Comparison of ENCODE assay signal across 8 cellular contexts in the genomic region with DNA sequence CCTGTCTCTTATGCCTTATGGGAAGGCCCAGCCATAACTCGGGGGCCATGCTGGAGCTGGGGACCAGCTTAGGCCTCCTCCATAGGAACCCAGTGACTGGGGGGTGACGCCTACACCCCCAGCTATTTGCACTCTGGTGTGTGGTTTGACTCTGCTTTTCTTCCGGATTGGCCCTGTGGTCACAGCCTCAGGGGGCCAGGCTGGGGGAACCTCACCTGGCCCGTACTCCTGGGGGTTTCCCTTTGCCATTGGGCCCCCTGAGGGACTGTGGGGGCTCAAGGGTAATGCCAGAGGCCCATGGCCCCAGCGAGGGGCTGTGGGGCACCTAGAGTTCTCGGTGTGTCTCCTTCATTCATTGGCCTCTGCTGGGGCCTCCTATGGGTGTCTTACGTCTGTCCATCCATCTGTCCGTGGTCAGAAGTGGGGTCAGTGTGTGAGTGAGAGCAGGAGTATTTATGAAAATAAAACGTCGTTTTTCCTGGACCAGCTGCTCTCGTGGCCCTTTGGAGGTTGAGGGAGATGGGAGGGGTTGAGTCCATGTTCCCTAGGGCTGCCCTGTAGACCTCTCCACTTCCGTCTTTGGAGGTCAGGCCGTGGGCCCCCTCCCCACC. TPM values are rescaled to one million over a fixed set of nuclear protein-coding genes. Genes with fewer than 3 reads are reported as not detected.
DNase-seq lines count a peak whose midpoint lies in the region; ATAC-seq and TF ChIP-seq lines count a peak whose summit lies in the region.

No MANE protein-coding gene starts in this region.

- POLR2A ChIA-PET in IMR-90 (lab: Charles Lee; ENCODE audit: unreplicated experiment) = interaction anchor here (0.9 to 1.1 kb wide), 2 partner anchors 25 to 42 kb away, joined by 3 read pairs; partner anchors contain the start of genes GGA1 and LGALS1

- dilution Hi-C loops in IMR-90 (cut with HindIII; ENCODE audit: low sequenced_read_pairs, unreplicated experiment) = no loop called here

- CTCF ChIA-PET in IMR-90 (lab: Yijun Ruan, JAX) = interaction anchor here (0.5 to 3.0 kb wide), 5 partner anchors 10 to 160 kb away, joined by 3 to 12 read pairs (median 4); no protein-coding TSS in a partner anchor

- H3K27me3 ChIP-seq in IMR-90 (ENCODE audit: control insufficient read depth, insufficient read depth, low read length) (no peaks in the 10 kb centered on the region), ovary (no peaks in the 10 kb centered on the region), H7 (ENCODE audit: control insufficient read depth, insufficient read depth, low read length) (no peaks in the 10 kb centered on the region)

- no peak for DNase-seq in IMR-90
- DNase-seq in caudate nucleus (lab: John Stamatoyannopoulos, UW) = no peak
- DNase-seq in ovary = peak in 1 of 5 donors; percentile 56
- no peak for DNase-seq in H7
- no peak for DNase-seq in HK-2 (ENCODE audit: unreplicated experiment)
- DNase-seq in stimulated activated CD4-positive, alpha-beta T cell treated with anti-CD3 and anti-CD28 coated beads, Interleukin-1b, Interleukin-23, amount 100 ng/mL, for 48 hours = no peak

- H3K4ac ChIP-seq in IMR-90 (ENCODE audit: low read depth, low read length) = peak overlapping the region; percentile 96

- TF ChIP-seq EP300 in ovary (IDR thresholded peaks at IDR 0.05) = no peak

- H3K4me3 ChIP-seq in IMR-90 (ENCODE audit: insufficient read depth, low read depth, low read length) (no peak overlapping the region), ovary (no peak overlapping the region), H7 (ENCODE audit: insufficient read depth, low read depth, low read length) (no peak overlapping the region)

- peak overlapping the region; percentile 81 for H3K18ac ChIP-seq in IMR-90 (ENCODE audit: low read depth, low read length)

- in situ Hi-C loops in IMR-90 (cut with MboI; ENCODE audit: low sequenced_read_pairs) = no loop called here

- peaks cover 19% of the 10 kb centered on the region for H3K9me1 ChIP-seq in IMR-90 (ENCODE audit: insufficient read depth, low read length)

- peak overlapping the region; percentile 62 for H3K9ac ChIP-seq in IMR-90 (ENCODE audit: low read depth, low read length)

- no peak for TF ChIP-seq CTCF in IMR-90 (conservative IDR thresholded peaks at IDR 0.05; ENCODE audit: low read depth, low read length)
- no peak for TF ChIP-seq CTCF in ovary (IDR thresholded peaks at IDR 0.05)

- H4K5ac ChIP-seq in IMR-90 (ENCODE audit: low read depth, low read length) = peak overlapping the region; percentile 91

- H2AK9ac ChIP-seq in IMR-90 (replicated peaks; ENCODE audit: low read depth, low read length, poor library complexity) = peak overlapping the region; percentile 97

- peak overlapping the region; percentile 75 for H4K91ac ChIP-seq in IMR-90 (ENCODE audit: insufficient read depth, low read depth, low read length)

- peak overlapping the region; percentile 29 for H2AK5ac ChIP-seq in IMR-90 (ENCODE audit: low read depth, low read length)

- TF ChIP-seq POLR2A in IMR-90 (IDR thresholded peaks at IDR 0.05; ENCODE audit: low read depth, low read length) (no peak), ovary (IDR thresholded peaks at IDR 0.05) (no peak)

- peak overlapping the region; percentile 90 for H2AFZ ChIP-seq in IMR-90 (replicated peaks; ENCODE audit: low read length, poor library complexity)

- H2BK120ac ChIP-seq in IMR-90 (ENCODE audit: low read depth, low read length) = peak overlapping the region; percentile 83

- peak overlapping the region; percentile 59; the same call in 1 of the 3 replicates for H2BK15ac ChIP-seq in IMR-90 (ENCODE audit: low read depth, low read length)

- WGBS in IMR-90 (ENCODE audit: extremely low coverage in 2 of 2, insufficient read length in 1 of 2), 2 experiments = no CpG with 5 or more reads among the region's 13 CpGs
- 18 to 33% (median 22%) methylated on average over 11 to 13 of the region's 13 CpGs for WGBS in ovary, 3 donors

- H3K27ac ChIP-seq in IMR-90 (ENCODE audit: insufficient read depth, low read length) (peak overlapping the region; percentile 97), caudate nucleus (ENCODE audit: low read depth, low read length) (peak overlapping the region; percentile 92), ovary (peak overlapping the region; percentile 78 to 84)

- H3K14ac ChIP-seq in IMR-90 (replicated peaks; ENCODE audit: low read depth, low read length) = peak overlapping the region; percentile 79

- H2BK20ac ChIP-seq in IMR-90 (ENCODE audit: low read depth, low read length) = peak overlapping the region; percentile 79; the same call in 1 of the 2 replicates

- ATAC-seq in GM18498 (IDR thresholded peaks at IDR 0.05; ENCODE audit: unreplicated experiment) (peak; percentile 55), GM21515 (IDR thresholded peaks at IDR 0.05; ENCODE audit: unreplicated experiment) (peak; percentile 44), IMR-90 (ENCODE audit: low read depth) (no peak)

- H3K79me1 ChIP-seq in IMR-90 (ENCODE audit: low read depth in 1 of 2, low read length in 2 of 2) = peaks cover 0 to 44% of the 10 kb centered on the region in 2 experiments; a peak in 2 of 4 replicates

- H3K4me1 ChIP-seq in IMR-90 (ENCODE audit: control insufficient read depth, insufficient read depth, low read length) (peaks cover 37% of the 10 kb centered on the region), ovary (ENCODE audit: insufficient read depth) (peaks cover 16% of the 10 kb centered on the region)

- H2BK5ac ChIP-seq in IMR-90 (ENCODE audit: low read depth, low read length, poor library complexity, severe bottlenecking) = peak overlapping the region; percentile 89

- no peaks in the 10 kb centered on the region for H3K9me3 ChIP-seq in IMR-90 (ENCODE audit: control insufficient read depth, insufficient read depth, low read length)
- H3K9me3 ChIP-seq in ovary = no peaks in the 10 kb centered on the region

- no TSS peak for BruUV-seq in IMR-90 (replicated peaks; lab: Mats Ljungman, UMichigan)

- H3K23ac ChIP-seq in IMR-90 (ENCODE audit: low read depth, low read length) = peak overlapping the region; percentile 47

- H4K8ac ChIP-seq in IMR-90 (ENCODE audit: low read depth in 2 of 2, low read length in 2 of 2) = peak overlapping the region; percentile 84 to 99

- H4K20me1 ChIP-seq in IMR-90 (ENCODE audit: insufficient read depth, low read length) = no peaks in the 10 kb centered on the region

- TF ChIP-seq RAD21 in IMR-90 (IDR thresholded peaks at IDR 0.05; ENCODE audit: low read length) = no peak

- H3K36me3 ChIP-seq in IMR-90 (ENCODE audit: control insufficient read depth, insufficient read depth, low read length) (peaks cover 28% of the 10 kb centered on the region; the same call in 1 of the 2 replicates), ovary (no peaks in the 10 kb centered on the region), H7 (replicated peaks; ENCODE audit: control insufficient read depth, insufficient read depth, low read length) (peaks cover 8% of the 10 kb centered on the region)

- intact Hi-C loops in IMR-90 (cut with micrococcal nuclease) (no loop called here), ovary (cut with DNase I) (no loop called here)

- peak overlapping the region; percentile 67 for H3K56ac ChIP-seq in IMR-90 (ENCODE audit: extremely low read depth, insufficient read depth, low read length)

- peak overlapping the region; percentile 30; the same call in 1 of the 2 replicates for H3K4me2 ChIP-seq in IMR-90 (ENCODE audit: low read depth, low read length)

TF ChIP-seq in IMR-90, 13 proteins besides CTCF, POLR2A, EP300 and RAD21 (continues in another document):
- TF ChIP-seq FOS (IDR thresholded peaks at IDR 0.05; ENCODE audit: low read depth, low read length) (no peak), MXI1 (IDR thresholded peaks at IDR 0.05; ENCODE audit: borderline replicate concordance, low read depth, low read length) (no peak), CHD1 (IDR thresholded peaks at IDR 0.05; ENCODE audit: low read depth, low read length) (no peak), MAZ (IDR thresholded peaks at IDR 0.05; ENCODE audit: borderline replicate concordance, low read depth, low read length) (no peak), RCOR1 (IDR thresholded peaks at IDR 0.05; ENCODE audit: insufficient replicate concordance, low read length) (no peak)

RNA-seq across cellular contexts. Expression of gene SH3BP1, which starts 6.3 kb away (rescaled TPM):
- total RNA-seq in IMR-90 (2012; rRNA removed) = 8.8 and 10.8 TPM in 2 replicates
- polyA plus RNA-seq in IMR-90 (2012; rRNA removed) = 30.0 and 33.3 TPM in 2 replicates
- 11.6 and 27.3 TPM in 2 replicates for polyA plus RNA-seq in IMR-90 (2012; cell fraction: cytosol; rRNA removed)
- 67.7 and 113 TPM in 2 replicates for polyA plus RNA-seq in IMR-90 (2012; cell fraction: nucleus; rRNA removed; ENCODE audit: low replicate concordance)
- 10 to 100 TPM in 4 of 7 donors, 1 to 10 TPM in 3; 2.0 to 13.3 (median 10.9) TPM for total RNA-seq in ovary
- polyA plus RNA-seq in ovary = 1 to 10 TPM; 4.5 to 5.5 TPM
- 30.0 and 35.2 TPM in 2 replicates for total RNA-seq in H7 (2014; rRNA removed; shearing (Covaris generic))

RNA-seq across cellular contexts. Expression of gene GGA1, which starts 24.6 kb away (rescaled TPM):
- total RNA-seq in IMR-90 (2012; rRNA removed) (17.2 and 19.7 TPM in 2 replicates), ovary (10 to 100 TPM; 36.8 to 64.7 (median 49.6) TPM)
- polyA plus RNA-seq in IMR-90 (2012; rRNA removed) (48.5 and 50.4 TPM in 2 replicates), ovary (10 to 100 TPM; 24.1 to 41.9 TPM)
- polyA plus RNA-seq in IMR-90 (2012; cell fraction: cytosol; rRNA removed) = 17.9 and 26.5 TPM in 2 replicates
- polyA plus RNA-seq in IMR-90 (2012; cell fraction: nucleus; rRNA removed; ENCODE audit: low replicate concordance) = 243 and 309 TPM in 2 replicates
- 67.9 and 98.6 TPM in 2 replicates for total RNA-seq in H7 (2014; rRNA removed; shearing (Covaris generic))

RNA-seq across cellular contexts. Expression of gene PDXP, which starts 25.3 kb away (rescaled TPM):
- total RNA-seq in IMR-90 (2012; rRNA removed) (5.4 and 5.6 TPM in 2 replicates), ovary (10 to 100 TPM in 6 of 7 donors, 1 to 10 TPM in 1; 9.1 to 15.9 (median 12.7) TPM)
- polyA plus RNA-seq in IMR-90 (2012; rRNA removed) (24.1 and 26.5 TPM in 2 replicates), ovary (10 to 100 TPM in 1 of 2 donors, 1 to 10 TPM in 1; 8.1 to 13.3 TPM)
- 17.9 and 18.9 TPM in 2 replicates for polyA plus RNA-seq in IMR-90 (2012; cell fraction: cytosol; rRNA removed)
- polyA plus RNA-seq in IMR-90 (2012; cell fraction: nucleus; rRNA removed; ENCODE audit: low replicate concordance) = 4.8 and 10.9 TPM in 2 replicates
- total RNA-seq in H7 (2014; rRNA removed; shearing (Covaris generic)) = 54.1 and 60.9 TPM in 2 replicates

RNA-seq across cellular contexts. Expression of gene LGALS1, which starts 42.2 kb away (rescaled TPM):
- 9,081 and 15,383 TPM in 2 replicates for total RNA-seq in IMR-90 (2012; rRNA removed)
- 11,896 and 18,749 TPM in 2 replicates for polyA plus RNA-seq in IMR-90 (2012; rRNA removed)
- 53,551 and 65,152 TPM in 2 replicates for polyA plus RNA-seq in IMR-90 (2012; cell fraction: cytosol; rRNA removed)
- polyA plus RNA-seq in IMR-90 (2012; cell fraction: nucleus; rRNA removed; ENCODE audit: low replicate concordance) = 5,542 and 13,774 TPM in 2 replicates
- total RNA-seq in ovary = 1,000 to 10,000 TPM in 5 of 7 donors, 100 to 1,000 TPM in 2; 819 to 1,819 (median 1,125) TPM
- 1,000 to 10,000 TPM in 1 of 2 donors, 100 to 1,000 TPM in 1; 331 to 1,399 TPM for polyA plus RNA-seq in ovary
- total RNA-seq in H7 (2014; rRNA removed; shearing (Covaris generic)) = 183 and 206 TPM in 2 replicates

RNA-seq across cellular contexts. Expression of gene NOL12, which starts 53.0 kb away (rescaled TPM):
- total RNA-seq in IMR-90 (2012; rRNA removed) (16.0 and 29.7 TPM in 2 replicates), ovary (10 to 100 TPM; 11.9 to 36.0 (median 20.3) TPM)
- polyA plus RNA-seq in IMR-90 (2012; rRNA removed) (25.6 and 25.7 TPM in 2 replicates), ovary (10 to 100 TPM in 1 of 2 donors, 1 to 10 TPM in 1; 7.6 to 19.3 TPM)
- 23.2 and 28.5 TPM in 2 replicates for polyA plus RNA-seq in IMR-90 (2012; cell fraction: cytosol; rRNA removed)
- 44.8 and 73.3 TPM in 2 replicates for polyA plus RNA-seq in IMR-90 (2012; cell fraction: nucleus; rRNA removed; ENCODE audit: low replicate concordance)
- total RNA-seq in H7 (2014; rRNA removed; shearing (Covaris generic)) = 20.5 and 23.6 TPM in 2 replicates
